8 cellular contexts compared by ENCODE assay signal in genomic region chrX:154136627-154137161, GRCh38. TPM values are rescaled to one million over a fixed set of nuclear protein-coding genes. Genes with fewer than 3 reads are reported as not detected.
DNase-seq lines count a peak whose midpoint lies in the region; ATAC-seq, FAIRE-seq and TF ChIP-seq lines count a peak whose summit lies in the region.

No MANE protein-coding gene starts in this region.

- H3K14ac ChIP-seq in neuronal stem cell (ENCODE audit: low read length), result no peak overlapping the region

- no peaks in the 10 kb centered on the region for H3K36me3 Mint-ChIP-seq in activated T-cell treated with anti-CD3 and anti-CD28 coated beads, Interleukin-2, amount 50 U/mL, for 24 hours (ENCODE audit: low read depth)

- no peaks in the 10 kb centered on the region for H3K4me1 ChIP-seq in NT2/D1 (ENCODE audit: insufficient read depth, insufficient read length)
- H3K4me1 ChIP-seq in neuronal stem cell (ENCODE audit: control insufficient read depth in 2 of 2, insufficient read depth in 1 of 2, low read depth in 1 of 2, low read length in 2 of 2), result no peaks in the 10 kb centered on the region
- no peaks in the 10 kb centered on the region for H3K4me1 ChIP-seq in stomach

- TF ChIP-seq EP300 in stomach (IDR thresholded peaks at IDR 0.05), result no peak

- H2BK12ac ChIP-seq in neuronal stem cell (ENCODE audit: low read length), result no peak overlapping the region

- no peak for ATAC-seq in HG02588 (IDR thresholded peaks at IDR 0.05; ENCODE audit: unreplicated experiment)

- DNase-seq in Ammon's horn (ENCODE audit: low spot score) (peak; percentile 11), H54 (ENCODE audit: insufficient read length, low spot score) (peak; percentile 74), NT2/D1 (ENCODE audit: low read depth, low spot score) (peak; percentile 32), fibroblast of mammary gland (ENCODE audit: low read depth) (peak; percentile 31), neuronal stem cell (ENCODE audit: low spot score) (peak; percentile 73), stomach (peak; percentile 69)
- DNase-seq in activated T-cell treated with anti-CD3 and anti-CD28 coated beads, Interleukin-2, amount 50 U/mL, for 24 hours, result peak; percentile 84

- peaks cover 8% of the 10 kb centered on the region for H3K27me3 ChIP-seq in NT2/D1 (ENCODE audit: insufficient read depth, insufficient read length)
- peaks cover 0 to 76% (median 0%) of the 10 kb centered on the region in 3 experiments for H3K27me3 ChIP-seq in neuronal stem cell (ENCODE audit: control insufficient read depth in 3 of 3, insufficient read depth in 3 of 3, low read depth in 1 of 3, low read length in 3 of 3)
- H3K27me3 ChIP-seq in stomach, result peaks cover 0 to 5% (median 0%) of the 10 kb centered on the region in 3 donors

- no peaks in the 10 kb centered on the region for H3K9me3 Mint-ChIP-seq in activated T-cell treated with anti-CD3 and anti-CD28 coated beads, Interleukin-2, amount 50 U/mL, for 24 hours

- WGBS in neuronal stem cell (ENCODE audit: extremely low coverage in 2 of 2, insufficient read length in 2 of 2, insufficient replicate concordance in 1 of 2), 2 donors, result no CpG with 5 or more reads among the region's 44 CpGs
- 0 to 27% (median 5%) methylated on average over 5 to 44 of the region's 44 CpGs for WGBS in stomach, 5 donors

- peak overlapping the region; percentile 99 for H2AFZ ChIP-seq in neuronal stem cell (ENCODE audit: low read length)

- H3K23ac ChIP-seq in neuronal stem cell (ENCODE audit: low read depth, low read length, poor library complexity), result no peak overlapping the region

- no peak overlapping the region for H4K8ac ChIP-seq in neuronal stem cell (ENCODE audit: low read depth, low read length)

- H3K36me3 ChIP-seq in NT2/D1 (ENCODE audit: insufficient read depth, insufficient read length, low read length), result no peaks in the 10 kb centered on the region
- no peaks in the 10 kb centered on the region for H3K36me3 ChIP-seq in neuronal stem cell (replicated peaks in 1 of 2; ENCODE audit: control insufficient read depth in 2 of 2, insufficient read depth in 2 of 2, low read length in 2 of 2)
- no peaks in the 10 kb centered on the region for H3K36me3 ChIP-seq in stomach

- H4K91ac ChIP-seq in neuronal stem cell (ENCODE audit: low read depth, low read length, poor library complexity), result no peak overlapping the region

- TF ChIP-seq POLR2A in H54 (IDR thresholded peaks at IDR 0.05; ENCODE audit: low read depth, low read length) (no peak), stomach (IDR thresholded peaks at IDR 0.05) (no peak)

- H2BK5ac ChIP-seq in neuronal stem cell (ENCODE audit: low read length), result no peak overlapping the region

- intact Hi-C loops in stomach (cut with DNase I; ENCODE audit: low total_unique reads), result no loop called here

- no peaks in the 10 kb centered on the region for H3K79me1 ChIP-seq in neuronal stem cell (ENCODE audit: low read depth, low read length)

- peaks cover 25% of the 10 kb centered on the region for H3K4me1 Mint-ChIP-seq in activated T-cell treated with anti-CD3 and anti-CD28 coated beads, Interleukin-2, amount 50 U/mL, for 24 hours (ENCODE audit: low read depth)

- H3K4me3 ChIP-seq in NT2/D1 (ENCODE audit: insufficient read length, low read depth), result no peak overlapping the region
- H3K4me3 ChIP-seq in fibroblast of mammary gland (ENCODE audit: control insufficient read depth, low read depth, low read length), result peak overlapping the region; percentile 9
- peak overlapping the region in 1 of 2 donors; percentile 39 for H3K4me3 ChIP-seq in neuronal stem cell (ENCODE audit: low read length in 2 of 2)
- peak overlapping the region; percentile 16 to 37 (median 34) for H3K4me3 ChIP-seq in stomach

- no peak overlapping the region for H3K9ac ChIP-seq in NT2/D1 (ENCODE audit: insufficient read length, low read depth)
- no peak overlapping the region for H3K9ac ChIP-seq in neuronal stem cell (ENCODE audit: low read depth, low read length, poor library complexity)

- peak overlapping the region; percentile 92 for H3K27ac Mint-ChIP-seq in activated T-cell treated with anti-CD3 and anti-CD28 coated beads, Interleukin-2, amount 50 U/mL, for 24 hours

- FAIRE-seq in H54 (lab: Jason Lieb, UNC), result no peak

- H3K4me2 ChIP-seq in neuronal stem cell (ENCODE audit: insufficient read depth, low read length, poor library complexity, severe bottlenecking), result peak overlapping the region; percentile 2

- no peak overlapping the region for H2AK5ac ChIP-seq in neuronal stem cell (ENCODE audit: low read depth, low read length)

- H3K4me3 Mint-ChIP-seq in activated T-cell treated with anti-CD3 and anti-CD28 coated beads, Interleukin-2, amount 50 U/mL, for 24 hours, result peak overlapping the region; percentile 73

- H2BK15ac ChIP-seq in neuronal stem cell (ENCODE audit: low read length), result no peak overlapping the region

- H3K18ac ChIP-seq in neuronal stem cell (ENCODE audit: low read length), result no peak overlapping the region

- TF ChIP-seq CTCF in fibroblast of mammary gland (conservative IDR thresholded peaks at IDR 0.05; ENCODE audit: control insufficient read depth, insufficient read depth, low read depth, low read length) (no peak), stomach (IDR thresholded peaks at IDR 0.05) (peak in 5 of 7 experiments; percentile 35 to 76 (median 62))

- H2BK120ac ChIP-seq in neuronal stem cell (ENCODE audit: low read depth, low read length), result no peak overlapping the region

- H3K4ac ChIP-seq in neuronal stem cell (ENCODE audit: low read length), result no peak overlapping the region

- H3K9me3 ChIP-seq in NT2/D1 (ENCODE audit: insufficient read depth, low read length) (no peaks in the 10 kb centered on the region), neuronal stem cell (replicated peaks in 1 of 2; ENCODE audit: control insufficient read depth in 2 of 2, insufficient read depth in 1 of 2, low read depth in 1 of 2, low read length in 2 of 2) (no peaks in the 10 kb centered on the region), stomach (peaks cover 0 to 7% (median 0%) of the 10 kb centered on the region in 4 donors)

- H3K27ac ChIP-seq in neuronal stem cell (replicated peaks; ENCODE audit: low read length) (no peak overlapping the region), stomach (peak overlapping the region in 4 of 5 donors; percentile 27 to 63 (median 44))

- H3K27me3 Mint-ChIP-seq in activated T-cell treated with anti-CD3 and anti-CD28 coated beads, Interleukin-2, amount 50 U/mL, for 24 hours, result peaks cover 31% of the 10 kb centered on the region

RNA-seq across cellular contexts. Expression of gene OPN1LW, which starts 7.3 kb away (rescaled TPM):
- polyA plus RNA-seq in neuronal stem cell (2013, experiment 1 of 2), result not detected
- polyA plus RNA-seq in neuronal stem cell (2013, experiment 2 of 2), result not detected
- not detected for total RNA-seq in stomach
- not detected for polyA plus RNA-seq in stomach

RNA-seq across cellular contexts. Expression of gene MECP2, which starts 39.2 kb away (rescaled TPM):
- polyA plus RNA-seq in neuronal stem cell (2013, experiment 1 of 2), result 22.8 TPM
- polyA plus RNA-seq in neuronal stem cell (2013, experiment 2 of 2), result 23.1 TPM
- total RNA-seq in stomach, result 10 to 100 TPM; 14.5 to 47.9 (median 23.5) TPM
- polyA plus RNA-seq in stomach, result 10 to 100 TPM; 10.7 to 14.7 (median 11.0) TPM

RNA-seq across cellular contexts. Expression of gene OPN1MW, which starts 45.7 kb away (rescaled TPM):
- polyA plus RNA-seq in neuronal stem cell (2013, experiment 1 of 2), result not detected
- not detected for polyA plus RNA-seq in neuronal stem cell (2013, experiment 2 of 2)
- total RNA-seq in stomach, result not detected
- not detected for polyA plus RNA-seq in stomach

Comparison
In these comparisons a context has a peak if more than half of its experiments do, and no peak if none do; other contexts are left out.
1. DNase-seq: peak in every context shown above with its lines; median percentile 84 in activated T-cell treated with anti-CD3 and anti-CD28 coated beads, Interleukin-2, amount 50 U/mL, for 24 hours; 74 in H54; 73 in neuronal stem cell; 69 in stomach; 32 in NT2/D1; 31 in fibroblast of mammary gland; 11 in Ammon's horn.